ENCODE assay signal across 8 cellular contexts in the genomic region with DNA sequence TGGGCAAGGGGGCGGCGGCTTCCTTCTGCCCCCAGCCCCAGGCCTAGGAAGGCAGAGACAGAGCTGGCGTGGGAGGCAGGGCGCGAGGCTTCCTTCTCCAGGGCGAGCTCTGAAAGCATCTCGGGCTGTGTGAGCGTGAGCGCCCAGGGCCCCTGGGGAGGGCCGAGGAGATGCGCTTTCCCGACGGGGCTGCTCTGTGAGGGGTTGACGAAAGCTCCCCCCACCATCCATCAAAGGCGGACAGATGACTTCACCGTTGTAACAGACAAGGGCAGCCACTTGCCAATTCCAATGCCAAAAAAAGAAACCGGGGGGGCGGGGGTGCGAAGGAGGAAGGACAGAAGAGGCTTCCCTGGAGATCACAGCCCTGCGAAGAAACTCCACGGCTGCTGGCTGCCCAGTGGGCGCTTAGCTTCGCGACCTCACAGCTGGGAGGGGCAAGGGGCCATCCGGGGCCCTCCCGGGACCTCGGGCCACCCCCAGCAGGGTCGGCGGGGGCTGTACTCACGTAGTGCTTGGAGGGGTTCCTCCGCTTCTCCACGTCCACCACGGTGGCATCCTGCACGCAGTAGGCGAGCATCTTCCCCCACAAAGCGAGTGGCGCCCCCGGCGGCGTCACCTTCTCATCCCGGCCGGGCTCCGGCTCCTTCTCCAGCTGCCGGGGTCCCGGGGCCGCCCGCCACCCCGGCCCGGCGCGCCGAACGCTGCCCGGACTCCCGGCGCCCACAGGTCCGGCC. TPM values are rescaled to one million over a fixed set of nuclear protein-coding genes. Genes with fewer than 3 reads are reported as not detected.
DNase-seq lines count a peak whose midpoint lies in the region; ATAC-seq and TF ChIP-seq lines count a peak whose summit lies in the region.

No MANE protein-coding gene starts in this region.

- no peaks in the 10 kb centered on the region for H3K9me3 Mint-ChIP-seq in activated naive CD8-positive, alpha-beta T cell treated with anti-CD3 and anti-CD28 coated beads, Interleukin-2, amount 50 U/mL, for 24 hours

- H3K27me3 Mint-ChIP-seq in activated naive CD8-positive, alpha-beta T cell treated with anti-CD3 and anti-CD28 coated beads, Interleukin-2, amount 50 U/mL, for 24 hours = peaks cover 39% of the 10 kb centered on the region

- H3K36me3 ChIP-seq in BJ (ENCODE audit: control insufficient read depth, insufficient read depth, low read length) (no peaks in the 10 kb centered on the region), sigmoid colon (no peaks in the 10 kb centered on the region)

- H3K4me3 Mint-ChIP-seq in activated naive CD8-positive, alpha-beta T cell treated with anti-CD3 and anti-CD28 coated beads, Interleukin-2, amount 50 U/mL, for 24 hours = peak overlapping the region; percentile 70

- H3K4me3 ChIP-seq in BJ (ENCODE audit: low read depth, low read length) (peak overlapping the region; percentile 66), LNCaP clone FGC (ENCODE audit: low read depth, low read length) (peak overlapping the region; percentile 43), sigmoid colon (peak overlapping the region; percentile 57 to 73 (median 66))

- H3K4me1 ChIP-seq in sigmoid colon = peaks cover 0 to 62% (median 46%) of the 10 kb centered on the region in 4 donors

- no peaks in the 10 kb centered on the region for H3K27me3 ChIP-seq in BJ (ENCODE audit: control insufficient read depth, insufficient read depth, low read length)
- H3K27me3 ChIP-seq in sigmoid colon = no peaks in the 10 kb centered on the region

- H3K27ac Mint-ChIP-seq in activated naive CD8-positive, alpha-beta T cell treated with anti-CD3 and anti-CD28 coated beads, Interleukin-2, amount 50 U/mL, for 24 hours = no peak overlapping the region

- POLR2A ChIA-PET in BJ (lab: Charles Lee) = no interaction called here

- peak; percentile 31; the same call in 1 of the 2 replicates for TF ChIP-seq CTCF in BJ (IDR thresholded peaks at IDR 0.05; ENCODE audit: insufficient read depth, low read depth, low read length)
- peak; percentile 26 for TF ChIP-seq CTCF in LNCaP clone FGC (IDR thresholded peaks at IDR 0.05; ENCODE audit: control insufficient read depth, extremely low read depth, insufficient read depth)
- TF ChIP-seq CTCF in sigmoid colon (IDR thresholded peaks at IDR 0.05) = peak in 1 of 4 experiments; percentile 24

- H3K9me3 ChIP-seq in sigmoid colon = no peaks in the 10 kb centered on the region

- intact Hi-C loops in sigmoid colon (cut with DNase I) = loop anchor here (5.0 to 10.0 kb wide), 2 partner anchors 83 to 260 kb away; no protein-coding TSS in a partner anchor

- CTCF ChIA-PET in BJ (lab: Yijun Ruan, JAX) = interaction anchor here (0.6 to 12.8 kb wide), 15 partner anchors 17 to 268 kb away, joined by 3 to 160 read pairs (median 3); a partner anchor contains a TSS

- no peak for TF ChIP-seq EP300 in sigmoid colon (IDR thresholded peaks at IDR 0.05)

- no peak for TF ChIP-seq POLR2A in sigmoid colon (IDR thresholded peaks at IDR 0.05)

- peaks cover 11% of the 10 kb centered on the region for H3K4me1 Mint-ChIP-seq in activated naive CD8-positive, alpha-beta T cell treated with anti-CD3 and anti-CD28 coated beads, Interleukin-2, amount 50 U/mL, for 24 hours

- WGBS in sigmoid colon, 2 donors = 1% methylated on average over 57 of the region's 57 CpGs

- DNase-seq in BJ (ENCODE audit: low read depth) (no peak), LNCaP clone FGC (ENCODE audit: low read depth) (no peak), hepatic stellate cell (ENCODE audit: low spot score) (peak; percentile 65), sigmoid colon (peak; percentile 78), NCI-H510A treated with DMSO at 0.1 percent for 48 hours (lab: John Stamatoyannopoulos, UW) (no peak)
- DNase-seq in activated naive CD8-positive, alpha-beta T cell treated with anti-CD3 and anti-CD28 coated beads, Interleukin-2, amount 50 U/mL, for 24 hours = peak; percentile 31

- peak overlapping the region; percentile 73 to 85 (median 78) for H3K27ac ChIP-seq in sigmoid colon

- H3K36me3 Mint-ChIP-seq in activated naive CD8-positive, alpha-beta T cell treated with anti-CD3 and anti-CD28 coated beads, Interleukin-2, amount 50 U/mL, for 24 hours (ENCODE audit: low read depth) = no peaks in the 10 kb centered on the region

- ATAC-seq in activated naive CD8-positive, alpha-beta T cell treated with anti-CD3 and anti-CD28 coated beads, Interleukin-2, amount 50 U/mL, for 24 hours = peak; percentile 34
- ATAC-seq in HG02852 (IDR thresholded peaks at IDR 0.05; ENCODE audit: unreplicated experiment) (no peak), GM21737 (IDR thresholded peaks at IDR 0.05; ENCODE audit: unreplicated experiment) (no peak)

RNA-seq across cellular contexts. Expression of a gene that starts 0.5 kb away (rescaled TPM):
- polyA plus RNA-seq in BJ (2011; rRNA removed) (43.9 and 50.2 TPM in 2 replicates), sigmoid colon (10 to 100 TPM; 19.0 to 23.6 (median 19.2) TPM)
- polyA minus RNA-seq in BJ (2011; rRNA and poly(A)+ RNA removed) = 48.0 and 49.7 TPM in 2 replicates
- total RNA-seq in sigmoid colon = 10 to 100 TPM; 24.5 to 58.2 (median 31.9) TPM

Comparison
In these comparisons a context has a peak if more than half of its experiments do, and no peak if none do; other contexts are left out.
1. DNase-seq: peak in activated naive CD8-positive, alpha-beta T cell treated with anti-CD3 and anti-CD28 coated beads, Interleukin-2, amount 50 U/mL, for 24 hours (single experiment), hepatic stellate cell (single experiment) and sigmoid colon (single experiment); none in BJ (single experiment), LNCaP clone FGC (single experiment) and NCI-H510A treated with DMSO at 0.1 percent for 48 hours (single experiment).
2. Peak in every context shown above with its lines, with median percentiles within 50 percentile points of each other: H3K4me3 ChIP-seq.